In genomic region chr7:53131697-53132096, GRCh38 we compare ENCODE assay signal across 37 cellular contexts.
DNase-seq lines count a peak whose midpoint lies in the region; ATAC-seq, FAIRE-seq and TF ChIP-seq lines count a peak whose summit lies in the region.
"Had no signal": no experiment of that assay in that cellular context is flagged by ENCODE, and none has a peak within 500 bp of the region (broad histone marks: within the 10 kb centered on the region; RNA-seq: fewer than 3 reads in every experiment).

No MANE protein-coding gene starts in this region.

- ATAC-seq in WTC11 (no peak), K562 (no peak), GM21723 (IDR thresholded peaks at IDR 0.05; ENCODE audit: unreplicated experiment) (no peak), HG02623 (IDR thresholded peaks at IDR 0.05; ENCODE audit: unreplicated experiment) (no peak)
- ATAC-seq: A549; CD8-positive, alpha-beta T cell had no signal

- H3K4me3 Mint-ChIP-seq in WTC11 (no peak overlapping the region), nephron progenitor cell (no peak overlapping the region)
- H3K4me3 Mint-ChIP-seq: B cell; CD14-positive monocyte; CD4-positive, alpha-beta T cell; CD4-positive, CD25-positive, alpha-beta regulatory T cell; CD8-positive, alpha-beta memory T cell; CD8-positive, alpha-beta T cell had no signal

- H2AFZ ChIP-seq in K562 (ENCODE audit: low read depth, low read length): no peak overlapping the region

- BruUV-seq in K562 (replicated peaks; lab: Mats Ljungman, UMichigan): no TSS peak

- H3K9me3 Mint-ChIP-seq in WTC11 (peaks cover 12% of the 10 kb centered on the region), nephron progenitor cell (peaks cover 5% of the 10 kb centered on the region)

- CTCF ChIA-PET in HEK293 (lab: Yijun Ruan, JAX) (no interaction called here), WTC11 (lab: Charles Lee) (no interaction called here), K562 (lab: Yijun Ruan, JAX; ENCODE audit: low intra/inter-chr PET ratio) (no interaction called here)

- no peak for TF ChIP-seq POLR2A in K562 (conservative IDR thresholded peaks at IDR 0.05)

- no peaks in the 10 kb centered on the region for H3K4me1 ChIP-seq in HEK293 (ENCODE audit: control insufficient read depth, insufficient read depth, low read length)
- no peaks in the 10 kb centered on the region for H3K4me1 ChIP-seq in K562 (replicated peaks in 1 of 2; ENCODE audit: control insufficient read depth in 2 of 2, insufficient read depth in 2 of 2, low read length in 2 of 2)
- no peaks in the 10 kb centered on the region for H3K4me1 ChIP-seq in tibial artery
- H3K4me1 ChIP-seq: A549; BE2C; BLaER1; BLaER1 treated with 17β-estradiol and CSF1 and Interleukin-3, amounts not matched to agents 10 nM and 100 nM; Caco-2 had no signal

- H3K4me2 ChIP-seq in K562 (ENCODE audit: insufficient read depth, low read length): no peak overlapping the region
- H3K4me2 ChIP-seq: A549; BLaER1; BLaER1 treated with 17β-estradiol and CSF1 and Interleukin-3, amounts not matched to agents 10 nM and 100 nM had no signal

- H3K9me3 ChIP-seq in HEK293 (ENCODE audit: control insufficient read depth, insufficient read depth, low read depth, low read length) (no peaks in the 10 kb centered on the region), K562 (replicated peaks; ENCODE audit: control insufficient read depth, insufficient read depth, low read depth, low read length) (no peaks in the 10 kb centered on the region), tibial artery (no peaks in the 10 kb centered on the region)
- H3K9me3 ChIP-seq: A549, BE2C, BLaER1, Caco-2 had no signal

- TF ChIP-seq CTCF in HEK293 (tag by site-specific recombination; IDR thresholded peaks at IDR 0.05) (no peak), WTC11 (IDR thresholded peaks at IDR 0.05) (no peak), K562 (IDR thresholded peaks at IDR 0.05 in 2 of 3, conservative IDR thresholded peaks at IDR 0.05 in 1 of 3; ENCODE audit: insufficient read depth in 2 of 3, low read depth in 1 of 3, low read length in 3 of 3) (no peak), nephron progenitor cell (IDR thresholded peaks at IDR 0.05) (no peak), tibial artery (IDR thresholded peaks at IDR 0.05) (no peak)

- no peak overlapping the region for H3K27ac ChIP-seq in HEK293 (ENCODE audit: extremely low read depth, low read depth, low read length)
- H3K27ac ChIP-seq in K562 (ENCODE audit: extremely low read depth, low read depth, low read length): no peak overlapping the region
- H3K27ac ChIP-seq in tibial artery: no peak overlapping the region
- H3K27ac ChIP-seq: 22Rv1; A549; BLaER1; BLaER1 treated with 17β-estradiol and CSF1 and Interleukin-3, amounts not matched to agents 10 nM and 100 nM; C4-2B had no signal

- WGBS in K562 (ENCODE audit: insufficient coverage, low coverage, missing lambda C conversion rate): 14% methylated on average over 1 of the region's 1 CpG

- no peaks in the 10 kb centered on the region for H3K36me3 ChIP-seq in HEK293 (ENCODE audit: control insufficient read depth in 2 of 2, insufficient read depth in 1 of 2, low read length in 2 of 2)
- H3K36me3 ChIP-seq in K562 (ENCODE audit: control insufficient read depth, insufficient read depth, low read length): no peaks in the 10 kb centered on the region
- no peaks in the 10 kb centered on the region for H3K36me3 ChIP-seq in tibial artery
- H3K36me3 ChIP-seq: BE2C; BLaER1; BLaER1 treated with 17β-estradiol and CSF1 and Interleukin-3, amounts not matched to agents 10 nM and 100 nM had no signal

- no peak for TF ChIP-seq RAD21 in K562 (CRISPR knock-in tag; conservative IDR thresholded peaks at IDR 0.05 in 1 of 2, IDR thresholded peaks at IDR 0.05 in 1 of 2)

- H3K4me3 ChIP-seq in HEK293 (ENCODE audit: low read depth, low read length) (no peak overlapping the region), K562 (no peak overlapping the region), tibial artery (no peak overlapping the region)
- H3K4me3 ChIP-seq: A549; BLaER1; BLaER1 treated with 17β-estradiol and CSF1 and Interleukin-3, amounts not matched to agents 10 nM and 100 nM had no signal

- DNase-seq in WTC11 (ENCODE audit: low spot score) (no peak), K562 (ENCODE audit: extremely low read depth in 1 of 4, low spot score in 3 of 4) (no peak), nephron progenitor cell (no peak), tibial artery (no peak), RCC 7860 (ENCODE audit: low spot score) (no peak)
- DNase-seq: 8988T; ACHN; AML-193; BE2C; C1 segment of cervical spinal cord; Caco-2; Calu3; CD4-positive, alpha-beta memory T cell; CD4-positive, alpha-beta T cell; CD4-positive, CD25-positive, alpha-beta regulatory T cell; CD8-positive, alpha-beta memory T cell; CD8-positive, alpha-beta T cell; COR-L47; DMS 273 treated with DMSO at 0.1 percent for 48 hours; DMS153; DMS53; DMS79; DMS79 treated with DMSO at 0.1 percent for 48 hours; DND-41; EL had no signal

- H3K4me1 Mint-ChIP-seq in WTC11 (no peaks in the 10 kb centered on the region), nephron progenitor cell (no peaks in the 10 kb centered on the region)
- H3K4me1 Mint-ChIP-seq: B cell; CD14-positive monocyte; CD4-positive, alpha-beta memory T cell; CD4-positive, CD25-positive, alpha-beta regulatory T cell; CD8-positive, alpha-beta memory T cell had no signal

- no peaks in the 10 kb centered on the region for H3K27me3 ChIP-seq in K562 (ENCODE audit: control insufficient read depth in 2 of 2, insufficient read depth in 2 of 2, low read length in 2 of 2)
- H3K27me3 ChIP-seq in tibial artery: no peaks in the 10 kb centered on the region
- H3K27me3 ChIP-seq: BE2C; BLaER1; BLaER1 treated with 17β-estradiol and CSF1 and Interleukin-3, amounts not matched to agents 10 nM and 100 nM had no signal

- no peaks in the 10 kb centered on the region for H4K20me1 ChIP-seq in K562 (replicated peaks; ENCODE audit: control insufficient read depth, insufficient read depth, low read length)
- H4K20me1 ChIP-seq: BLaER1; BLaER1 treated with 17β-estradiol and CSF1 and Interleukin-3, amounts not matched to agents 10 nM and 100 nM had no signal

- no peak for TF ChIP-seq EP300 in K562 (IDR thresholded peaks at IDR 0.05; ENCODE audit: low read length)

- no peak overlapping the region for H3K27ac Mint-ChIP-seq in WTC11
- H3K27ac Mint-ChIP-seq in nephron progenitor cell: peak overlapping the region; percentile 61
- H3K27ac Mint-ChIP-seq: B cell; CD14-positive monocyte; CD4-positive, alpha-beta memory T cell; CD4-positive, alpha-beta T cell; CD4-positive, CD25-positive, alpha-beta regulatory T cell; CD8-positive, alpha-beta memory T cell; CD8-positive, alpha-beta T cell had no signal

- H3K36me3 Mint-ChIP-seq in WTC11 (no peaks in the 10 kb centered on the region), nephron progenitor cell (ENCODE audit: low read depth) (no peaks in the 10 kb centered on the region)
- H3K36me3 Mint-ChIP-seq: CD14-positive monocyte; CD4-positive, alpha-beta memory T cell; CD4-positive, CD25-positive, alpha-beta regulatory T cell; CD8-positive, alpha-beta memory T cell; CD8-positive, alpha-beta T cell had no signal

- intact Hi-C loops in K562 (cut with micrococcal nuclease) (no loop called here), tibial artery (cut with DNase I; ENCODE audit: low total_unique reads) (no loop called here)

- POLR2A ChIA-PET in HEK293 (lab: Yijun Ruan, JAX) (no interaction called here), WTC11 (lab: Charles Lee) (no interaction called here), K562 (lab: Yijun Ruan, JAX) (no interaction called here)

- H3K79me2 ChIP-seq in K562 (ENCODE audit: control insufficient read depth, insufficient read depth, low read length): no peaks in the 10 kb centered on the region

- in situ Hi-C loops in K562 (cut with MboI): no loop called here

- no peak for FAIRE-seq in K562 (lab: Jason Lieb, UNC)
- no peak for FAIRE-seq in RCC 7860 (lab: Jason Lieb, UNC)
- FAIRE-seq: A204.1, A549, D721Med had no signal

- H3K9me1 ChIP-seq in K562 (ENCODE audit: control insufficient read depth, insufficient read depth, low read length): no peaks in the 10 kb centered on the region

- H3K9ac ChIP-seq in K562 (ENCODE audit: insufficient read depth in 1 of 2, low read depth in 2 of 2, low read length in 2 of 2): no peak overlapping the region
- H3K9ac ChIP-seq: BLaER1; BLaER1 treated with 17β-estradiol and CSF1 and Interleukin-3, amounts not matched to agents 10 nM and 100 nM had no signal

- H3K27me3 Mint-ChIP-seq in WTC11 (ENCODE audit: low read depth) (no peaks in the 10 kb centered on the region), nephron progenitor cell (ENCODE audit: low read depth, poor library complexity) (peaks cover 4% of the 10 kb centered on the region)
- H3K27me3 Mint-ChIP-seq: B cell; CD4-positive, alpha-beta memory T cell; CD4-positive, alpha-beta T cell; CD4-positive, CD25-positive, alpha-beta regulatory T cell had no signal

TF ChIP-seq in HEK293, 187 proteins besides CTCF, POLR2A, EP300 and RAD21 (continues in another document):
- TF ChIP-seq ZNF366 (tag by site-specific recombination; conservative IDR thresholded peaks at IDR 0.05): peak; percentile 52; the same call in 1 of the 2 replicates

TF ChIP-seq in WTC11, 78 proteins besides CTCF, POLR2A, EP300 and RAD21 (continues in another document):
- peak; percentile 90; the same call in 1 of the 2 replicates for TF ChIP-seq ZNF512 (CRISPR knock-in tag; IDR thresholded peaks at IDR 0.05; ENCODE audit: borderline replicate concordance)

TF ChIP-seq in K562, 482 proteins besides CTCF, POLR2A, EP300 and RAD21:
- no peak for TF ChIP-seq TBP (optimal IDR thresholded peaks at IDR 0.05; ENCODE audit: low read depth, low read length)
- peak; percentile 58 for TF ChIP-seq ZNF512 (tag; IDR thresholded peaks at IDR 0.05)
